11 cellular contexts compared by ENCODE assay signal in genomic region chr10:93947055-93947454, GRCh38. TPM values are rescaled to one million over a fixed set of nuclear protein-coding genes. Genes with fewer than 3 reads are reported as not detected.
DNase-seq lines count a peak whose midpoint lies in the region; ATAC-seq, FAIRE-seq and TF ChIP-seq lines count a peak whose summit lies in the region.
"Had no signal": no experiment of that assay in that cellular context is flagged by ENCODE, and none has a peak within 500 bp of the region (broad histone marks: within the 10 kb centered on the region; RNA-seq: fewer than 3 reads in every experiment).

No MANE protein-coding gene starts in this region.

- H2AFZ ChIP-seq in hepatocyte = no peak overlapping the region

- H3K27me3 ChIP-seq in hepatocyte = no peaks in the 10 kb centered on the region

- no peak overlapping the region for H3K4me3 ChIP-seq in astrocyte of the cerebellum (ENCODE audit: low read depth, low read length)
- H3K4me3 ChIP-seq in hepatocyte = no peak overlapping the region

- no peaks in the 10 kb centered on the region for H3K9me2 ChIP-seq in hepatocyte (replicated peaks; ENCODE audit: insufficient read depth)

- peak; percentile 34 for DNase-seq in H54 (ENCODE audit: insufficient read length, low spot score)
- peak; percentile 81 for DNase-seq in astrocyte of the cerebellum (ENCODE audit: low read depth)
- peak; percentile 8 for DNase-seq in hepatocyte (ENCODE audit: low spot score)
- DNase-seq in stimulated activated effector memory CD8-positive, alpha-beta T cell treated with anti-CD3 and anti-CD28 coated beads, Interleukin-12 subunit alpha, Interleukin-12 subunit beta, amount 100 ng/mL, for 72 hours (ENCODE audit: low spot score in 2 of 2) = no peak
- no peak for DNase-seq in NCI-H2029 treated with DMSO at 0.1 percent for 48 hours (lab: John Stamatoyannopoulos, UW)
- no peak for DNase-seq in NCI-H82 (lab: John Stamatoyannopoulos, UW)
- DNase-seq: cortex of kidney; naive thymus-derived CD4-positive, alpha-beta T cell; NCI-H1048 had no signal

- H3K36me3 Mint-ChIP-seq in stimulated activated effector memory CD8-positive, alpha-beta T cell treated with anti-CD3 and anti-CD28 coated beads, Interleukin-12 subunit alpha, Interleukin-12 subunit beta, amount 100 ng/mL, for 72 hours = no peaks in the 10 kb centered on the region

- H3K9me3 Mint-ChIP-seq in stimulated activated effector memory CD8-positive, alpha-beta T cell treated with anti-CD3 and anti-CD28 coated beads, Interleukin-12 subunit alpha, Interleukin-12 subunit beta, amount 100 ng/mL, for 72 hours = no peaks in the 10 kb centered on the region
- H3K9me3 Mint-ChIP-seq: naive thymus-derived CD4-positive, alpha-beta T cell had no signal

- no peak overlapping the region for H3K27ac ChIP-seq in hepatocyte

- FAIRE-seq in H54 (lab: Jason Lieb, UNC) = peak; percentile 95

- no peaks in the 10 kb centered on the region for H3K79me2 ChIP-seq in hepatocyte

- WGBS in hepatocyte (ENCODE audit: low lambda C conversion rate, missing lambda C conversion rate) = 56% methylated on average over 8 of the region's 8 CpGs

- H3K27ac Mint-ChIP-seq in stimulated activated effector memory CD8-positive, alpha-beta T cell treated with anti-CD3 and anti-CD28 coated beads, Interleukin-12 subunit alpha, Interleukin-12 subunit beta, amount 100 ng/mL, for 72 hours = no peak overlapping the region

- no peaks in the 10 kb centered on the region for H3K9me3 ChIP-seq in hepatocyte (ENCODE audit: low read depth)

- no peaks in the 10 kb centered on the region for H3K36me3 ChIP-seq in hepatocyte (replicated peaks; ENCODE audit: insufficient read depth, low read depth)

- in situ Hi-C loops in astrocyte of the cerebellum (cut with HindIII; ENCODE audit: low sequenced_read_pairs) = no loop called here

- ATAC-seq in stimulated activated effector memory CD8-positive, alpha-beta T cell treated with anti-CD3 and anti-CD28 coated beads, Interleukin-12 subunit alpha, Interleukin-12 subunit beta, amount 100 ng/mL, for 72 hours = peak; percentile 11
- ATAC-seq in GM19463 (IDR thresholded peaks at IDR 0.05; ENCODE audit: unreplicated experiment) (no peak), GM21360 (IDR thresholded peaks at IDR 0.05; ENCODE audit: unreplicated experiment) (no peak)
- ATAC-seq: naive thymus-derived CD4-positive, alpha-beta T cell had no signal

- H3K4me2 ChIP-seq in hepatocyte = no peak overlapping the region

- TF ChIP-seq POLR2A in H54 (IDR thresholded peaks at IDR 0.05; ENCODE audit: low read depth, low read length) = no peak

- H3K4me1 ChIP-seq in hepatocyte (ENCODE audit: insufficient read depth) = peaks cover 6% of the 10 kb centered on the region

- H3K4me3 Mint-ChIP-seq in stimulated activated effector memory CD8-positive, alpha-beta T cell treated with anti-CD3 and anti-CD28 coated beads, Interleukin-12 subunit alpha, Interleukin-12 subunit beta, amount 100 ng/mL, for 72 hours = no peak overlapping the region
- H3K4me3 Mint-ChIP-seq: naive thymus-derived CD4-positive, alpha-beta T cell had no signal

- H4K20me1 ChIP-seq in hepatocyte (ENCODE audit: insufficient read depth, poor library complexity, severe bottlenecking) = no peaks in the 10 kb centered on the region

- no peaks in the 10 kb centered on the region for H3K4me1 Mint-ChIP-seq in stimulated activated effector memory CD8-positive, alpha-beta T cell treated with anti-CD3 and anti-CD28 coated beads, Interleukin-12 subunit alpha, Interleukin-12 subunit beta, amount 100 ng/mL, for 72 hours
- H3K4me1 Mint-ChIP-seq: naive thymus-derived CD4-positive, alpha-beta T cell had no signal

- no peak for TF ChIP-seq CTCF in astrocyte of the cerebellum (IDR thresholded peaks at IDR 0.05; ENCODE audit: low read depth, low read length, missing control alignments)
- TF ChIP-seq CTCF in hepatocyte (IDR thresholded peaks at IDR 0.05; ENCODE audit: poor library complexity) = no peak

RNA-seq across cellular contexts. Expression of gene PLCE1, which starts 46.7 kb away (rescaled TPM):
- total RNA-seq in hepatocyte = 10.8 TPM in 2 replicates
- 4.7 and 5.2 TPM in 2 replicates for polyA plus RNA-seq in hepatocyte

RNA-seq across cellular contexts. Expression of gene SLC35G1, which starts 53.3 kb away (rescaled TPM):
- 19.1 and 19.3 TPM in 2 replicates for total RNA-seq in hepatocyte
- polyA plus RNA-seq in hepatocyte = 10.1 and 12.7 TPM in 2 replicates

Comparison
In these comparisons a context has a peak if more than half of its experiments do, and no peak if none do; other contexts are left out.
1. DNase-seq: peak in H54 (single experiment), astrocyte of the cerebellum (single experiment) and hepatocyte (single experiment); none in stimulated activated effector memory CD8-positive, alpha-beta T cell treated with anti-CD3 and anti-CD28 coated beads, Interleukin-12 subunit alpha, Interleukin-12 subunit beta, amount 100 ng/mL, for 72 hours (0 of 2), NCI-H2029 treated with DMSO at 0.1 percent for 48 hours (single experiment) and NCI-H82 (single experiment).